23 cellular contexts compared by ENCODE assay signal in genomic region chr10:111590703-111591102, GRCh38.
"Had no signal": no experiment of that assay in that cellular context is flagged by ENCODE, and none has a peak within 500 bp of the region (broad histone marks: within the 10 kb centered on the region; RNA-seq: fewer than 3 reads in every experiment).

No MANE protein-coding gene starts in this region.

- H3K4me1 ChIP-seq: colonic mucosa, esophagus muscularis mucosa, foreskin keratinocyte, gastrocnemius medialis, gastroesophageal sphincter, heart left ventricle, heart right ventricle had no signal

- H3K9me3 ChIP-seq: colonic mucosa, esophagus muscularis mucosa, esophagus squamous epithelium, gastrocnemius medialis, gastroesophageal sphincter, heart left ventricle had no signal

- DNase-seq: colonic mucosa; cortex of kidney; dermis blood vessel endothelial cell; dorsolateral prefrontal cortex; effector CD4-positive, alpha-beta T cell; effector CD8-positive, alpha-beta T cell; effector memory CD4-positive, alpha-beta T cell; effector memory CD8-positive, alpha-beta T cell; endodermal cell; erythroblast; esophagus squamous epithelium; foreskin fibroblast; foreskin keratinocyte; foreskin melanocyte; gastrocnemius medialis; glutamatergic neuron; head of caudate nucleus; heart left ventricle; heart right ventricle had no signal

- H3K27ac ChIP-seq: colonic mucosa, coronary artery, dorsolateral prefrontal cortex, epithelial cell of prostate, esophagus muscularis mucosa, foreskin keratinocyte, gastrocnemius medialis, gastroesophageal sphincter, heart left ventricle, heart right ventricle had no signal

- ATAC-seq: effector memory CD8-positive, alpha-beta T cell; foreskin keratinocyte; gastrocnemius medialis; gastroesophageal sphincter; heart left ventricle; heart right ventricle had no signal

- H3K36me3 ChIP-seq: colonic mucosa, esophagus muscularis mucosa, esophagus squamous epithelium, gastrocnemius medialis, gastroesophageal sphincter, heart left ventricle, heart right ventricle had no signal

- H3K27me3 ChIP-seq: colonic mucosa, dorsolateral prefrontal cortex, esophagus muscularis mucosa, esophagus squamous epithelium, foreskin keratinocyte, gastrocnemius medialis, gastroesophageal sphincter, heart left ventricle, heart right ventricle had no signal

- H3K4me3 ChIP-seq: colonic mucosa, coronary artery, dorsolateral prefrontal cortex, esophagus muscularis mucosa, esophagus squamous epithelium, gastrocnemius medialis, gastroesophageal sphincter, heart left ventricle, heart right ventricle had no signal
